ENCODE assay signal across 8 cellular contexts in genomic region chr20:63863798-63864544, GRCh38. TPM values are rescaled to one million over a fixed set of nuclear protein-coding genes. Genes with fewer than 3 reads are reported as not detected.
A peak's percentile ranks its signal among the peaks of the same experiment; 100 is the strongest.
DNase-seq lines count a peak whose midpoint lies in the region; ATAC-seq and TF ChIP-seq lines count a peak whose summit lies in the region.

No MANE protein-coding gene starts in this region.

- peak overlapping the region; percentile 86 for H3K9ac ChIP-seq in HUES64 (ENCODE audit: low read depth, low read length)

- POLR2A ChIA-PET in PC-9 (lab: Charles Lee; ENCODE audit: unreplicated experiment): interaction anchor here (0.6 kb wide), 1 partner anchor 95 kb away, joined by 3 read pairs; no protein-coding TSS in a partner anchor
- POLR2A ChIA-PET in naive thymus-derived CD8-positive, alpha-beta T cell (lab: Charles Lee): interaction anchor here (0.9 to 3.0 kb wide), 21 partner anchors 8 to 343 kb away, joined by 3 to 23 read pairs (median 6); partner anchors contain the start of genes ARFRP1, DNAJC5, GMEB2 and LIME1

- H3K27ac ChIP-seq in HUES64 (ENCODE audit: low read depth, low read length): peak overlapping the region; percentile 80
- H3K27ac ChIP-seq in PC-9: peak overlapping the region; percentile 88

- peaks cover 92% of the 10 kb centered on the region for H3K36me3 Mint-ChIP-seq in Calu3 (ENCODE audit: insufficient read depth, unreplicated experiment)
- H3K36me3 Mint-ChIP-seq in activated T-cell treated with anti-CD3 and anti-CD28 coated beads, Interleukin-2, amount 50 U/mL, for 72 hours (ENCODE audit: insufficient read depth in 2 of 2): peaks cover 5 to 8% of the 10 kb centered on the region in 2 donors
- H3K36me3 Mint-ChIP-seq in naive thymus-derived CD8-positive, alpha-beta T cell: peaks cover 0 to 16% (median 8%) of the 10 kb centered on the region in 3 donors
- H3K36me3 Mint-ChIP-seq in stimulated activated naive B cell treated with anti-CD40 and anti-IgM and Interleukin-4, amounts not matched to agents 10 μg/mL and 1 μg/mL and 100 μg/mL, for 72 hours: peaks cover 20 to 29% of the 10 kb centered on the region in 2 donors

- CTCF ChIA-PET in Calu3 (lab: Charles Lee) (interaction anchor here (0.9 to 2.7 kb wide), 11 partner anchors 14 to 326 kb away, joined by 3 to 12 read pairs (median 4); partner anchors contain the start of genes ARFRP1, PRPF6, PTK6 and ZGPAT), PC-9 (lab: Charles Lee) (interaction anchor here (0.6 to 0.9 kb wide), 6 partner anchors 54 to 563 kb away, joined by 3 to 6 read pairs (median 4); partner anchors contain the start of gene PTK6)

- H3K9me3 ChIP-seq in HUES64 (ENCODE audit: insufficient read depth, low read depth, low read length): no peaks in the 10 kb centered on the region
- H3K9me3 ChIP-seq in PC-9 (ENCODE audit: insufficient read depth, low read depth): no peaks in the 10 kb centered on the region

- H2AFZ ChIP-seq in PC-9: peak overlapping the region; percentile 83

- H3K79me2 ChIP-seq in PC-9 (ENCODE audit: low read depth): peaks cover 61% of the 10 kb centered on the region

- TF ChIP-seq CTCF in Calu3 (IDR thresholded peaks at IDR 0.05; ENCODE audit: unreplicated experiment): peak; percentile 42
- peak; percentile 90 for TF ChIP-seq CTCF in GM20000 (IDR thresholded peaks at IDR 0.05; ENCODE audit: extremely low read depth, missing control alignments)
- peak; percentile 64 for TF ChIP-seq CTCF in PC-9 (conservative IDR thresholded peaks at IDR 0.05)

- intact Hi-C loops in Calu3 (cut with micrococcal nuclease; ENCODE audit: unreplicated experiment) (loop anchor here (2.0 to 10.0 kb wide), 3 partner anchors 77 to 325 kb away; no protein-coding TSS in a partner anchor), PC-9 (cut with micrococcal nuclease; ENCODE audit: unreplicated experiment) (loop anchor here (1.0 to 10.0 kb wide), 4 partner anchors 78 to 326 kb away; partner anchors contain the start of genes ARFRP1 and TCEA2)

- peaks cover 54% of the 10 kb centered on the region for H3F3A ChIP-seq in PC-9 (ENCODE audit: insufficient read depth, low read depth)

- DNase-seq in Calu3: peak; percentile 90
- DNase-seq in GM20000 (ENCODE audit: low spot score): peak; percentile 97
- peak; percentile 87 to 93 for DNase-seq in PC-9
- peak; percentile 85 to 86 for DNase-seq in activated T-cell treated with anti-CD3 and anti-CD28 coated beads, Interleukin-2, amount 50 U/mL, for 72 hours
- peak; percentile 75 for DNase-seq in fibroblast of gingiva (ENCODE audit: low read depth)
- DNase-seq in naive thymus-derived CD8-positive, alpha-beta T cell: peak; percentile 65 to 89 (median 74)
- peak; percentile 88 for DNase-seq in stimulated activated naive B cell treated with anti-CD40 and anti-IgM and Interleukin-4, amounts not matched to agents 10 μg/mL and 1 μg/mL and 100 μg/mL, for 72 hours

- no peaks in the 10 kb centered on the region for H3K27me3 Mint-ChIP-seq in Calu3 (ENCODE audit: unreplicated experiment)
- H3K27me3 Mint-ChIP-seq in activated T-cell treated with anti-CD3 and anti-CD28 coated beads, Interleukin-2, amount 50 U/mL, for 72 hours (ENCODE audit: low read depth): no peaks in the 10 kb centered on the region
- H3K27me3 Mint-ChIP-seq in naive thymus-derived CD8-positive, alpha-beta T cell: no peaks in the 10 kb centered on the region
- no peaks in the 10 kb centered on the region for H3K27me3 Mint-ChIP-seq in stimulated activated naive B cell treated with anti-CD40 and anti-IgM and Interleukin-4, amounts not matched to agents 10 μg/mL and 1 μg/mL and 100 μg/mL, for 72 hours

- H3K27me3 ChIP-seq in HUES64 (ENCODE audit: insufficient read depth, low read length) (no peaks in the 10 kb centered on the region), PC-9 (ENCODE audit: insufficient read depth, low read depth) (no peaks in the 10 kb centered on the region)

- peak overlapping the region; percentile 92 for H3K27ac Mint-ChIP-seq in Calu3 (ENCODE audit: unreplicated experiment)
- H3K27ac Mint-ChIP-seq in activated T-cell treated with anti-CD3 and anti-CD28 coated beads, Interleukin-2, amount 50 U/mL, for 72 hours: peak overlapping the region; percentile 64
- peak overlapping the region; percentile 93 to 99 (median 95) for H3K27ac Mint-ChIP-seq in naive thymus-derived CD8-positive, alpha-beta T cell
- H3K27ac Mint-ChIP-seq in stimulated activated naive B cell treated with anti-CD40 and anti-IgM and Interleukin-4, amounts not matched to agents 10 μg/mL and 1 μg/mL and 100 μg/mL, for 72 hours: peak overlapping the region; percentile 98

- H3K4me3 Mint-ChIP-seq in Calu3 (ENCODE audit: low read depth, unreplicated experiment): peak overlapping the region; percentile 100
- H3K4me3 Mint-ChIP-seq in activated T-cell treated with anti-CD3 and anti-CD28 coated beads, Interleukin-2, amount 50 U/mL, for 72 hours: peak overlapping the region; percentile 84 to 99
- H3K4me3 Mint-ChIP-seq in naive thymus-derived CD8-positive, alpha-beta T cell: peak overlapping the region; percentile 87 to 99 (median 96)
- peak overlapping the region; percentile 89 to 99 for H3K4me3 Mint-ChIP-seq in stimulated activated naive B cell treated with anti-CD40 and anti-IgM and Interleukin-4, amounts not matched to agents 10 μg/mL and 1 μg/mL and 100 μg/mL, for 72 hours

- WGBS in HUES64: 19% methylated on average over 38 of the region's 38 CpGs

- no peaks in the 10 kb centered on the region for H3K9me2 ChIP-seq in PC-9 (ENCODE audit: insufficient read depth)

- peak overlapping the region; percentile 82 for H3K4me3 ChIP-seq in HUES64 (ENCODE audit: low read length)
- H3K4me3 ChIP-seq in PC-9: peak overlapping the region; percentile 77

- peaks cover 26% of the 10 kb centered on the region for H4K20me1 ChIP-seq in PC-9 (ENCODE audit: insufficient read depth)

- H3K4me1 Mint-ChIP-seq in Calu3 (ENCODE audit: low read depth, unreplicated experiment): peaks cover 21% of the 10 kb centered on the region
- H3K4me1 Mint-ChIP-seq in activated T-cell treated with anti-CD3 and anti-CD28 coated beads, Interleukin-2, amount 50 U/mL, for 72 hours (ENCODE audit: low read depth): peaks cover 41% of the 10 kb centered on the region
- H3K4me1 Mint-ChIP-seq in naive thymus-derived CD8-positive, alpha-beta T cell: peaks cover 15 to 47% (median 43%) of the 10 kb centered on the region in 4 donors
- H3K4me1 Mint-ChIP-seq in stimulated activated naive B cell treated with anti-CD40 and anti-IgM and Interleukin-4, amounts not matched to agents 10 μg/mL and 1 μg/mL and 100 μg/mL, for 72 hours: peaks cover 32 to 47% of the 10 kb centered on the region in 2 donors

- no peaks in the 10 kb centered on the region for H3K9me3 Mint-ChIP-seq in Calu3 (ENCODE audit: low read depth, unreplicated experiment)
- H3K9me3 Mint-ChIP-seq in activated T-cell treated with anti-CD3 and anti-CD28 coated beads, Interleukin-2, amount 50 U/mL, for 72 hours: no peaks in the 10 kb centered on the region
- H3K9me3 Mint-ChIP-seq in naive thymus-derived CD8-positive, alpha-beta T cell: no peaks in the 10 kb centered on the region
- no peaks in the 10 kb centered on the region for H3K9me3 Mint-ChIP-seq in stimulated activated naive B cell treated with anti-CD40 and anti-IgM and Interleukin-4, amounts not matched to agents 10 μg/mL and 1 μg/mL and 100 μg/mL, for 72 hours

- BruUV-seq in Calu3 (replicated peaks; lab: Mats Ljungman, UMichigan): TSS peak; percentile 56
- BruUV-seq in PC-9 (replicated peaks; lab: Mats Ljungman, UMichigan): TSS peak; percentile 67

- ATAC-seq in activated T-cell treated with anti-CD3 and anti-CD28 coated beads, Interleukin-2, amount 50 U/mL, for 72 hours (replicated peaks in 1 of 2): peak; percentile 75 to 76
- ATAC-seq in naive thymus-derived CD8-positive, alpha-beta T cell: peak; percentile 68 to 71
- ATAC-seq in stimulated activated naive B cell treated with anti-CD40 and anti-IgM and Interleukin-4, amounts not matched to agents 10 μg/mL and 1 μg/mL and 100 μg/mL, for 72 hours (replicated peaks): peak; percentile 86 to 88

- H3K4me2 ChIP-seq in PC-9: peak overlapping the region; percentile 91

- H3K4me1 ChIP-seq in HUES64 (ENCODE audit: insufficient read depth, low read length) (peaks cover 10% of the 10 kb centered on the region; the same call in 1 of the 2 replicates), PC-9 (replicated peaks; ENCODE audit: insufficient read depth) (peaks cover 28% of the 10 kb centered on the region)

- H3K36me3 ChIP-seq in HUES64 (ENCODE audit: insufficient read depth, low read length): peaks cover 13% of the 10 kb centered on the region
- H3K36me3 ChIP-seq in PC-9 (ENCODE audit: low read depth): peaks cover 11% of the 10 kb centered on the region

RNA-seq across cellular contexts. Expression of gene TPD52L2, which starts 1.1 kb away (rescaled TPM):
- total RNA-seq in Calu3 (2022): 192 and 197 TPM in 2 replicates
- 68.5 TPM for polyA plus RNA-seq in HUES64 (2013, experiment 1 of 2)
- 63.7 TPM for polyA plus RNA-seq in HUES64 (2013, experiment 2 of 2)
- total RNA-seq in PC-9 (2021): 149 and 158 TPM in 2 replicates
- 10 to 100 TPM; 71.5 to 76.8 TPM for total RNA-seq in activated T-cell treated with anti-CD3 and anti-CD28 coated beads, Interleukin-2, amount 50 U/mL, for 72 hours
- 10 to 100 TPM; 39.3 to 42.0 TPM for total RNA-seq in naive thymus-derived CD8-positive, alpha-beta T cell
- 10 to 100 TPM; 56.4 to 79.0 (median 68.3) TPM for polyA plus RNA-seq in naive thymus-derived CD8-positive, alpha-beta T cell

RNA-seq across cellular contexts. Expression of gene ABHD16B, which starts 2.7 kb away (rescaled TPM):
- total RNA-seq in Calu3 (2022) (0.24 TPM in 1 of 2 replicates, not detected in the other), PC-9 (2021) (not detected in 2 replicates)
- polyA plus RNA-seq in HUES64 (2013, experiment 1 of 2): not detected
- not detected for polyA plus RNA-seq in HUES64 (2013, experiment 2 of 2)
- total RNA-seq in activated T-cell treated with anti-CD3 and anti-CD28 coated beads, Interleukin-2, amount 50 U/mL, for 72 hours: under 1 TPM in 1 of 2 donors, not detected in 1; 0.22 TPM
- total RNA-seq in naive thymus-derived CD8-positive, alpha-beta T cell: not detected
- under 1 TPM; 0.29 to 0.60 (median 0.57) TPM for polyA plus RNA-seq in naive thymus-derived CD8-positive, alpha-beta T cell

RNA-seq across cellular contexts. Expression of gene DNAJC5, which starts 31.0 kb away (rescaled TPM):
- total RNA-seq in Calu3 (2022): 79.9 and 85.9 TPM in 2 replicates
- 19.1 TPM for polyA plus RNA-seq in HUES64 (2013, experiment 1 of 2)
- polyA plus RNA-seq in HUES64 (2013, experiment 2 of 2): 19.7 TPM
- 47.0 and 48.1 TPM in 2 replicates for total RNA-seq in PC-9 (2021)
- total RNA-seq in activated T-cell treated with anti-CD3 and anti-CD28 coated beads, Interleukin-2, amount 50 U/mL, for 72 hours: 10 to 100 TPM; 37.6 to 40.5 TPM
- total RNA-seq in naive thymus-derived CD8-positive, alpha-beta T cell: 10 to 100 TPM; 51.8 to 52.9 TPM
- polyA plus RNA-seq in naive thymus-derived CD8-positive, alpha-beta T cell: 1 to 10 TPM; 4.7 to 7.1 (median 6.7) TPM

RNA-seq across cellular contexts. Expression of gene ZBTB46, which starts 32.9 kb away (rescaled TPM):
- total RNA-seq in Calu3 (2022): 2.5 and 3.2 TPM in 2 replicates
- polyA plus RNA-seq in HUES64 (2013, experiment 1 of 2): 5.9 TPM
- 8.4 TPM for polyA plus RNA-seq in HUES64 (2013, experiment 2 of 2)
- 3.6 and 4.9 TPM in 2 replicates for total RNA-seq in PC-9 (2021)
- total RNA-seq in activated T-cell treated with anti-CD3 and anti-CD28 coated beads, Interleukin-2, amount 50 U/mL, for 72 hours: 1 to 10 TPM; 2.7 to 8.2 TPM
- not detected for total RNA-seq in naive thymus-derived CD8-positive, alpha-beta T cell
- under 1 TPM; 0.06 to 0.08 (median 0.06) TPM for polyA plus RNA-seq in naive thymus-derived CD8-positive, alpha-beta T cell

Comparison
In these comparisons a context has a peak if more than half of its experiments do, and no peak if none do; other contexts are left out.
1. Peak in every context shown above with its lines: DNase-seq, ATAC-seq, H3K4me3 ChIP-seq and H3K27ac ChIP-seq.